8 cellular contexts compared by ENCODE assay signal in genomic region chr9:34458013-34458966, GRCh38. TPM values are rescaled to one million over a fixed set of nuclear protein-coding genes. Genes with fewer than 3 reads are reported as not detected.
DNase-seq lines count a peak whose midpoint lies in the region; ATAC-seq and TF ChIP-seq lines count a peak whose summit lies in the region.

Gene DNAI1 (plus strand): TSS chr9:34458805. CDS start chr9:34459006, 201 bp downstream.
Gene FAM219A (minus strand): TSS chr9:34458570. CDS start chr9:34458263, 307 bp downstream.

- WGBS in adrenal gland, 4 donors, result 0 to 1% (median 1%) methylated on average over 41 to 93 of the region's 94 CpGs
- no CpG with 5 or more reads among the region's 94 CpGs for WGBS in trophoblast cell (ENCODE audit: extremely low coverage, insufficient coverage, insufficient read length)
- 0% methylated on average over 4 to 56 of the region's 94 CpGs for WGBS in transverse colon (ENCODE audit: low coverage in 1 of 2), 2 donors

- TF ChIP-seq CTCF in GM13976 (IDR thresholded peaks at IDR 0.05; ENCODE audit: borderline replicate concordance, control extremely low read depth, extremely low read depth, insufficient read depth, missing control alignments) (no peak), adrenal gland (IDR thresholded peaks at IDR 0.05) (no peak), transverse colon (IDR thresholded peaks at IDR 0.05) (no peak)

- no peaks in the 10 kb centered on the region for H3K36me3 ChIP-seq in adrenal gland (replicated peaks in 1 of 2)
- no peaks in the 10 kb centered on the region for H3K36me3 ChIP-seq in trophoblast cell (ENCODE audit: control insufficient read depth in 1 of 2, insufficient read depth in 2 of 2, low read length in 2 of 2)
- H3K36me3 ChIP-seq in transverse colon, result no peaks in the 10 kb centered on the region

- peak within 1 kb of the TSS; percentile 95 for H3K4me2 ChIP-seq in trophoblast cell (ENCODE audit: low read length)

- TF ChIP-seq EP300 in transverse colon (IDR thresholded peaks at IDR 0.05; ENCODE audit: low read depth), result no peak

- H3K9me3 ChIP-seq in adrenal gland (replicated peaks in 1 of 3), result no peaks in the 10 kb centered on the region
- H3K9me3 ChIP-seq in trophoblast cell (ENCODE audit: insufficient read depth, low read depth, low read length), result no peaks in the 10 kb centered on the region
- H3K9me3 ChIP-seq in transverse colon, result no peaks in the 10 kb centered on the region

- peak within 1 kb of the TSS; percentile 9 for H4K8ac ChIP-seq in trophoblast cell (ENCODE audit: low read depth, low read length)

- no peak within 1 kb of the TSS for H3K23ac ChIP-seq in trophoblast cell (ENCODE audit: low read length)

- peak within 1 kb of the TSS; percentile 38 for H2BK120ac ChIP-seq in trophoblast cell (ENCODE audit: insufficient read depth, low read length, poor library complexity)

- H3K14ac ChIP-seq in trophoblast cell (ENCODE audit: low read length), result peak within 1 kb of the TSS; percentile 49

- H3K79me1 ChIP-seq in trophoblast cell (ENCODE audit: low read length), result peaks cover 10% of the 10 kb centered on the region

- H3K4me1 ChIP-seq in adrenal gland (replicated peaks in 1 of 2), result peaks cover 0 to 28% of the 10 kb centered on the region in 2 donors
- H3K4me1 ChIP-seq in trophoblast cell (ENCODE audit: control insufficient read depth in 1 of 2, insufficient read depth in 2 of 2, low read length in 2 of 2), result peaks cover 4 to 9% of the 10 kb centered on the region in 2 experiments
- H3K4me1 ChIP-seq in transverse colon, result peaks cover 8 to 23% (median 17%) of the 10 kb centered on the region in 4 donors

- H3K4ac ChIP-seq in trophoblast cell (ENCODE audit: low read depth, low read length), result peak within 1 kb of the TSS; percentile 89

- H3K4me3 ChIP-seq in adrenal gland (peak within 1 kb of the TSS; percentile 45 to 95 (median 52)), trophoblast cell (ENCODE audit: low read depth, low read length) (peak within 1 kb of the TSS; percentile 89), transverse colon (peak within 1 kb of the TSS; percentile 39 to 86 (median 68))

- peak within 1 kb of the TSS; percentile 55 for H2AK5ac ChIP-seq in trophoblast cell (ENCODE audit: low read length)

- TF ChIP-seq POLR2A in adrenal gland (IDR thresholded peaks at IDR 0.05), result peak; percentile 83 to 98
- peak; percentile 83 for TF ChIP-seq POLR2A in transverse colon (IDR thresholded peaks at IDR 0.05)

- peak within 1 kb of the TSS; percentile 64 for H4K12ac ChIP-seq in trophoblast cell (ENCODE audit: low read depth, low read length)

- DNase-seq in GM13976 (ENCODE audit: low spot score), result peak; percentile 99
- DNase-seq in NCI-H1436 treated with DMSO at 0.1 percent for 48 hours (lab: John Stamatoyannopoulos, UW), result peak; percentile 81
- peak; percentile 98 for DNase-seq in T follicular helper cell (ENCODE audit: low read depth)
- peak; percentile 99 for DNase-seq in adrenal gland
- DNase-seq in cardiac septum (ENCODE audit: low spot score), result peak; percentile 100
- DNase-seq in trophoblast cell, result peak; percentile 99 to 100
- DNase-seq in transverse colon, result peak; percentile 99

- no peak within 1 kb of the TSS for H2BK5ac ChIP-seq in trophoblast cell (ENCODE audit: low read depth, low read length, poor library complexity)

- peak within 1 kb of the TSS; percentile 82 for H2AFZ ChIP-seq in trophoblast cell (ENCODE audit: insufficient read depth, low read length, poor library complexity)

- peak; percentile 96 for ATAC-seq in HG02852 (IDR thresholded peaks at IDR 0.05; ENCODE audit: unreplicated experiment)

- peaks cover 5% of the 10 kb centered on the region for H3K79me2 ChIP-seq in trophoblast cell (ENCODE audit: control insufficient read depth, insufficient read depth, low read length, poor library complexity)

- H3K27me3 ChIP-seq in adrenal gland, result no peaks in the 10 kb centered on the region
- no peaks in the 10 kb centered on the region for H3K27me3 ChIP-seq in trophoblast cell (ENCODE audit: insufficient read depth, low read length)
- peaks cover 11% of the 10 kb centered on the region for H3K27me3 ChIP-seq in transverse colon

- no peak within 1 kb of the TSS for H2BK12ac ChIP-seq in trophoblast cell (ENCODE audit: low read length)

- in situ Hi-C loops in GM13976 (cut with MboI; ENCODE audit: low sequenced_read_pairs, unreplicated experiment) (no loop called here), transverse colon (cut with MboI; ENCODE audit: low pct_ligation_motif_present in 1 of 4, low pct_unique_long_range_greater_than_20kb in 1 of 4, low sequenced_read_pairs in 3 of 4) (no loop called here)

- H3K27ac ChIP-seq in adrenal gland (peak within 1 kb of the TSS in 4 of 5 donors; percentile 46 to 91 (median 76)), trophoblast cell (ENCODE audit: low read depth, low read length) (peak within 1 kb of the TSS; percentile 37), transverse colon (peak within 1 kb of the TSS; percentile 71 to 87 (median 84))

- intact Hi-C loops in adrenal gland (cut with DNase I), result no loop called here
- intact Hi-C loops in cardiac septum (cut with DNase I), result loop anchor here (5.0 kb wide), 1 partner anchor 154 kb away; the partner anchor contains the start of gene RPP25L
- intact Hi-C loops in transverse colon (cut with DNase I; ENCODE audit: low total_unique reads), result no loop called here

- peak within 1 kb of the TSS; percentile 86 for H3K18ac ChIP-seq in trophoblast cell (ENCODE audit: low read length)

- H3K9ac ChIP-seq in trophoblast cell (ENCODE audit: low read length), result peak within 1 kb of the TSS; percentile 41

- peak within 1 kb of the TSS; percentile 55 for H4K91ac ChIP-seq in trophoblast cell (ENCODE audit: low read depth, low read length)

RNA-seq across cellular contexts. Expression of gene DNAI1, which starts in this region (rescaled TPM):
- total RNA-seq in adrenal gland (under 1 TPM in 1 of 8 donors, not detected in 7; 0.28 TPM), cardiac septum (0.30 TPM), transverse colon (not detected)
- polyA plus RNA-seq in adrenal gland, result 1 to 10 TPM in 1 of 3 donors, under 1 TPM in 2; 0.07 to 1.4 (median 0.30) TPM
- 0.47 and 0.89 TPM in 2 replicates for polyA plus RNA-seq in trophoblast cell (2013)

RNA-seq across cellular contexts. Expression of gene FAM219A, which starts in this region (rescaled TPM):
- total RNA-seq in adrenal gland, result 10 to 100 TPM in 7 of 8 donors, 1 to 10 TPM in 1; 7.6 to 26.9 (median 14.4) TPM
- polyA plus RNA-seq in adrenal gland, result 10 to 100 TPM in 2 of 3 donors, 1 to 10 TPM in 1; 7.8 to 15.1 (median 14.7) TPM
- total RNA-seq in cardiac septum, result 39.1 TPM
- polyA plus RNA-seq in trophoblast cell (2013), result 30.7 and 31.8 TPM in 2 replicates
- 10 to 100 TPM in 1 of 4 donors, 1 to 10 TPM in 3; 3.7 to 15.3 (median 8.0) TPM for total RNA-seq in transverse colon

Comparison
In these comparisons a context has a peak if more than half of its experiments do, and no peak if none do; other contexts are left out.
1. Peak in every context shown above with its lines: DNase-seq, ATAC-seq, H3K4me3 ChIP-seq and H3K27ac ChIP-seq.